22 cellular contexts compared by ENCODE assay signal in genomic region chr1:25954371-25954938, GRCh38. TPM values are rescaled to one million over a fixed set of nuclear protein-coding genes. Genes with fewer than 3 reads are reported as not detected.
DNase-seq lines count a peak whose midpoint lies in the region; ATAC-seq, FAIRE-seq and TF ChIP-seq lines count a peak whose summit lies in the region.
"Had no signal": no experiment of that assay in that cellular context is flagged by ENCODE, and none has a peak within 500 bp of the region (broad histone marks: within the 10 kb centered on the region; RNA-seq: fewer than 3 reads in every experiment).

No MANE protein-coding gene starts in this region.

- no peaks in the 10 kb centered on the region for H3K27me3 ChIP-seq in left ventricle myocardium inferior (ENCODE audit: low read depth)
- H3K27me3 ChIP-seq in astrocyte (ENCODE audit: insufficient read depth, low read length), result no peaks in the 10 kb centered on the region
- H3K27me3 ChIP-seq in CD8-positive, alpha-beta T cell (ENCODE audit: insufficient read depth, low read length), result no peaks in the 10 kb centered on the region
- H3K27me3 ChIP-seq: brain microvascular endothelial cell, heart right ventricle had no signal

- H3K27ac ChIP-seq in left ventricle myocardium inferior (replicated peaks) (no peak overlapping the region), astrocyte (ENCODE audit: low read depth, low read length) (no peak overlapping the region)
- H3K27ac ChIP-seq in CD8-positive, alpha-beta T cell (ENCODE audit: low read depth, low read length), result no peak overlapping the region
- H3K27ac ChIP-seq: brain microvascular endothelial cell, C4-2B, heart right ventricle, prostate gland had no signal

- H3K36me3 ChIP-seq in left ventricle myocardium inferior (peaks cover 24% of the 10 kb centered on the region), astrocyte (ENCODE audit: insufficient read depth, low read length) (no peaks in the 10 kb centered on the region)
- H3K36me3 ChIP-seq in CD8-positive, alpha-beta T cell (ENCODE audit: insufficient read depth, low read length), result peaks cover 13% of the 10 kb centered on the region
- H3K36me3 ChIP-seq: brain microvascular endothelial cell had no signal

- H4K20me1 ChIP-seq in astrocyte (ENCODE audit: insufficient read depth, low read length), result no peaks in the 10 kb centered on the region

- H3K9ac ChIP-seq in astrocyte (ENCODE audit: low read length), result no peak overlapping the region

- peaks cover 4% of the 10 kb centered on the region for H3K9me3 Mint-ChIP-seq in astrocyte (ENCODE audit: unreplicated experiment)
- peaks cover 2% of the 10 kb centered on the region for H3K9me3 Mint-ChIP-seq in CD8-positive, alpha-beta T cell

- POLR2A ChIA-PET in CD8-positive, alpha-beta T cell (lab: Charles Lee), result no interaction called here

- H3K27me3 Mint-ChIP-seq in astrocyte (ENCODE audit: low read depth, unreplicated experiment), result no peaks in the 10 kb centered on the region
- H3K27me3 Mint-ChIP-seq in CD8-positive, alpha-beta T cell (ENCODE audit: low read depth), result no peaks in the 10 kb centered on the region

- peaks cover 9% of the 10 kb centered on the region for H3K9me3 ChIP-seq in left ventricle myocardium inferior (replicated peaks)
- no peaks in the 10 kb centered on the region for H3K9me3 ChIP-seq in astrocyte (ENCODE audit: insufficient read depth, low read depth, low read length)
- no peaks in the 10 kb centered on the region for H3K9me3 ChIP-seq in CD8-positive, alpha-beta T cell (ENCODE audit: low read length)
- H3K9me3 ChIP-seq: prostate gland had no signal

- H2AFZ ChIP-seq in astrocyte (ENCODE audit: low read depth, low read length), result no peak overlapping the region

- no peak overlapping the region for H3K4me2 ChIP-seq in astrocyte (ENCODE audit: low read length)

- H3K4me1 Mint-ChIP-seq in astrocyte (ENCODE audit: low read depth, unreplicated experiment), result peaks cover 9% of the 10 kb centered on the region
- H3K4me1 Mint-ChIP-seq in CD8-positive, alpha-beta T cell (ENCODE audit: low read depth), result peaks cover 4% of the 10 kb centered on the region

- TF ChIP-seq CTCF in left ventricle myocardium inferior (IDR thresholded peaks at IDR 0.05; ENCODE audit: borderline replicate concordance) (no peak), astrocyte (IDR thresholded peaks at IDR 0.05; ENCODE audit: insufficient read depth, low read depth, low read length) (no peak), fibroblast of pulmonary artery (IDR thresholded peaks at IDR 0.05; ENCODE audit: low read length, missing control alignments) (no peak)
- no peak for TF ChIP-seq CTCF in CD8-positive, alpha-beta T cell (IDR thresholded peaks at IDR 0.05)

- no peaks in the 10 kb centered on the region for H3K79me2 ChIP-seq in astrocyte (ENCODE audit: insufficient read depth, low read length)

- H3K27ac Mint-ChIP-seq in astrocyte (ENCODE audit: unreplicated experiment), result peak overlapping the region; percentile 50
- H3K27ac Mint-ChIP-seq in CD8-positive, alpha-beta T cell, result no peak overlapping the region

- CTCF ChIA-PET in CD8-positive, alpha-beta T cell (lab: Charles Lee), result no interaction called here

- H3K36me3 Mint-ChIP-seq in astrocyte (ENCODE audit: low read depth, unreplicated experiment), result peaks cover 20% of the 10 kb centered on the region
- peaks cover 21% of the 10 kb centered on the region for H3K36me3 Mint-ChIP-seq in CD8-positive, alpha-beta T cell

- in situ Hi-C loops in KBM-7 (cut with MboI; ENCODE audit: low pct_unique_long_range_greater_than_20kb, low sequenced_read_pairs), result no loop called here

- no peaks in the 10 kb centered on the region for H3K4me1 ChIP-seq in left ventricle myocardium inferior
- peaks cover 17% of the 10 kb centered on the region for H3K4me1 ChIP-seq in astrocyte (ENCODE audit: insufficient read depth, low read length)
- no peaks in the 10 kb centered on the region for H3K4me1 ChIP-seq in CD8-positive, alpha-beta T cell (ENCODE audit: insufficient read depth, low read length)
- H3K4me1 ChIP-seq: prostate gland had no signal

- FAIRE-seq in astrocyte (lab: Jason Lieb, UNC), result no peak
- FAIRE-seq: endometrium had no signal

- intact Hi-C loops in left cardiac atrium (cut with DNase I), result no loop called here
- intact Hi-C loops in left ventricle myocardium inferior (cut with micrococcal nuclease), result no loop called here
- intact Hi-C loops in CD8-positive, alpha-beta T cell (cut with DNase I, micrococcal nuclease), result no loop called here

- DNase-seq in left cardiac atrium (no peak), left ventricle myocardium inferior (no peak), astrocyte (ENCODE audit: low read depth) (no peak), fibroblast of pulmonary artery (ENCODE audit: low read depth) (peak; percentile 65), KBM-7 (no peak)
- no peak for DNase-seq in CD8-positive, alpha-beta T cell
- DNase-seq: brain microvascular endothelial cell, GF-D8, heart right ventricle, Kasumi-1, left ventricle myocardium superior, NCI-H1048, NCI-H187, NCI-H226, NCI-H748 treated with DMSO at 0.1 percent for 48 hours, substantia nigra, T1000 had no signal

- ATAC-seq in left cardiac atrium, result peak; percentile 41 to 61
- no peak for ATAC-seq in GM19452 (IDR thresholded peaks at IDR 0.05; ENCODE audit: unreplicated experiment)
- no peak for ATAC-seq in CD8-positive, alpha-beta T cell
- ATAC-seq: left ventricle myocardium superior had no signal

- H3K4me3 Mint-ChIP-seq in astrocyte (ENCODE audit: unreplicated experiment), result no peak overlapping the region
- no peak overlapping the region for H3K4me3 Mint-ChIP-seq in CD8-positive, alpha-beta T cell
- H3K4me3 Mint-ChIP-seq: neural crest cell had no signal

- H3K4me3 ChIP-seq in left ventricle myocardium inferior, result no peak overlapping the region
- no peak overlapping the region for H3K4me3 ChIP-seq in astrocyte (ENCODE audit: insufficient read depth, low read depth, low read length)
- no peak overlapping the region for H3K4me3 ChIP-seq in fibroblast of pulmonary artery (replicated peaks; ENCODE audit: low read depth, low read length)
- H3K4me3 ChIP-seq in CD8-positive, alpha-beta T cell (ENCODE audit: low read depth, low read length), result no peak overlapping the region
- H3K4me3 ChIP-seq: heart right ventricle, prostate gland had no signal

RNA-seq across cellular contexts. Expression of gene PAFAH2, which starts 43.4 kb away (rescaled TPM):
- total RNA-seq in left cardiac atrium (1 to 10 TPM; 5.5 to 6.8 TPM), left ventricle myocardium inferior (10.6 TPM), astrocyte (13.6 and 14.1 TPM in 2 replicates)
- 10 to 100 TPM in 1 of 2 experiments, 1 to 10 TPM in 1; 9.1 to 11.8 TPM for total RNA-seq in CD8-positive, alpha-beta T cell

RNA-seq across cellular contexts. Expression of gene STMN1, which starts 48.2 kb away (rescaled TPM):
- total RNA-seq in left cardiac atrium, result 10 to 100 TPM; 13.9 to 27.4 TPM
- total RNA-seq in left ventricle myocardium inferior, result 47.1 TPM
- 130 and 173 TPM in 2 replicates for total RNA-seq in astrocyte
- total RNA-seq in CD8-positive, alpha-beta T cell, result 10 to 100 TPM; 18.5 to 19.6 TPM

Comparison
In these comparisons a context has a peak if more than half of its experiments do, and no peak if none do; other contexts are left out.
1. ATAC-seq: peak in left cardiac atrium (2 of 2); none in GM19452 (single experiment) and CD8-positive, alpha-beta T cell (single experiment).